ENCODE assay signal across 8 cellular contexts in genomic region chr9:124615840-124616239, GRCh38.
DNase-seq lines count a peak whose midpoint lies in the region; ATAC-seq and TF ChIP-seq lines count a peak whose summit lies in the region.
"Not testable (repeated sequence)": the region's sequence is repeated elsewhere in the genome, so short reads cannot be mapped to it uniquely, and the experiment has no call there.

No MANE protein-coding gene starts in this region.

- not testable (repeated sequence) for H3K9ac ChIP-seq in PC-3 (ENCODE audit: low read length); colonic mucosa (ENCODE audit: low read depth in 2 of 2, low read length in 2 of 2)

- POLR2A ChIA-PET in HEK293 (lab: Yijun Ruan, JAX) = interaction anchor here (0.6 kb wide), 1 partner anchor 343 kb away, joined by 3 read pairs; no protein-coding TSS in a partner anchor
- POLR2A ChIA-PET in PC-3 (lab: Charles Lee; ENCODE audit: unreplicated experiment) = not testable (repeated sequence)

- not testable (repeated sequence) for H3K9me3 ChIP-seq in HEK293 (ENCODE audit: control insufficient read depth, insufficient read depth, low read depth, low read length); PC-3 (ENCODE audit: low read length); colonic mucosa; mucosa of descending colon; transverse colon

- TF ChIP-seq CTCF in HEK293 (tag by site-specific recombination; IDR thresholded peaks at IDR 0.05); PC-3 (conservative IDR thresholded peaks at IDR 0.05; ENCODE audit: low read depth, low read length); colonic mucosa (IDR thresholded peaks at IDR 0.05); mucosa of descending colon (IDR thresholded peaks at IDR 0.05); transverse colon (IDR thresholded peaks at IDR 0.05): not testable (repeated sequence)

- ATAC-seq in PC-3 = not testable (repeated sequence)
- ATAC-seq in mucosa of descending colon = peak; percentile 83

- 48 to 55% methylated on average over 5 to 7 of the region's 7 CpGs for WGBS in transverse colon (ENCODE audit: low coverage in 1 of 2), 2 donors

- not testable (repeated sequence) for TF ChIP-seq POLR2A in transverse colon (IDR thresholded peaks at IDR 0.05)

- BruUV-seq in PC-3 (replicated peaks; lab: Mats Ljungman, UMichigan) = not testable (repeated sequence)

- not testable (repeated sequence) for H3K79me2 ChIP-seq in PC-3 (ENCODE audit: low read length)

- in situ Hi-C loops in transverse colon (cut with MboI; ENCODE audit: low pct_ligation_motif_present in 1 of 4, low pct_unique_long_range_greater_than_20kb in 1 of 4, low sequenced_read_pairs in 3 of 4) = loop anchor here in 3 of 4 donors (5.0 to 10.0 kb wide), 2 partner anchors 89 to 96 kb away; no protein-coding TSS in a partner anchor

- not testable (repeated sequence) for H3F3A ChIP-seq in PC-3 (ENCODE audit: low read length, unreplicated experiment)

- CTCF ChIA-PET in HEK293 (lab: Yijun Ruan, JAX) = interaction anchor here (1.2 to 5.4 kb wide), 7 partner anchors 14 to 237 kb away, joined by 3 to 236 read pairs (median 29); partner anchors contain the start of gene WDR38
- CTCF ChIA-PET in PC-3 (lab: Charles Lee) = not testable (repeated sequence)

- peak; percentile 27 for DNase-seq in Daoy (ENCODE audit: low read depth)
- peak; percentile 18 for DNase-seq in ELR (ENCODE audit: low read depth)
- DNase-seq in LoVo (ENCODE audit: low spot score) = peak; percentile 79
- DNase-seq in PC-3 = peak; percentile 39
- DNase-seq in colonic mucosa = peak; percentile 57
- peak; percentile 56 to 72 (median 59) for DNase-seq in mucosa of descending colon
- DNase-seq in transverse colon = peak; percentile 61

- not testable (repeated sequence) for H3K9me2 ChIP-seq in PC-3 (replicated peaks; ENCODE audit: low read length)

- H2AFZ ChIP-seq in PC-3 (ENCODE audit: low read length) = not testable (repeated sequence)

- H3K27me3 ChIP-seq in PC-3 (ENCODE audit: low read length); colonic mucosa; transverse colon: not testable (repeated sequence)

- not testable (repeated sequence) for H3K4me3 ChIP-seq in HEK293 (ENCODE audit: low read depth, low read length); PC-3 (ENCODE audit: low read length); colonic mucosa; mucosa of descending colon; transverse colon

- not testable (repeated sequence) for H3K27ac ChIP-seq in HEK293 (ENCODE audit: extremely low read depth, low read depth, low read length); PC-3 (ENCODE audit: low read length); colonic mucosa; transverse colon

- not testable (repeated sequence) for H3K4me2 ChIP-seq in PC-3 (ENCODE audit: low read length)

- TF ChIP-seq EP300 in transverse colon (IDR thresholded peaks at IDR 0.05; ENCODE audit: low read depth) = not testable (repeated sequence)

- H3K4me1 ChIP-seq in HEK293 (ENCODE audit: control insufficient read depth, insufficient read depth, low read length) = peaks cover 10% of the 10 kb centered on the region
- peaks cover 11% of the 10 kb centered on the region for H3K4me1 ChIP-seq in PC-3 (ENCODE audit: insufficient read depth, low read length)
- H3K4me1 ChIP-seq in colonic mucosa; mucosa of descending colon (ENCODE audit: low read depth); transverse colon: not testable (repeated sequence)

- H3K36me3 ChIP-seq in HEK293 (ENCODE audit: control insufficient read depth in 2 of 2, insufficient read depth in 1 of 2, low read length in 2 of 2); PC-3 (ENCODE audit: low read depth, low read length); colonic mucosa; mucosa of descending colon (ENCODE audit: low read depth); transverse colon: not testable (repeated sequence)

- not testable (repeated sequence) for H4K20me1 ChIP-seq in PC-3 (ENCODE audit: low read length)

- intact Hi-C loops in PC-3 (cut with micrococcal nuclease) (loop anchor here (2.0 kb wide), 2 partner anchors 43 to 141 kb away; no protein-coding TSS in a partner anchor), colonic mucosa (cut with DNase I) (loop anchor here (5.0 kb wide), 2 partner anchors 64 to 96 kb away; no protein-coding TSS in a partner anchor), mucosa of descending colon (cut with DNase I, micrococcal nuclease) (loop anchor here (2.0 to 5.0 kb wide), 2 partner anchors 96 to 97 kb away; no protein-coding TSS in a partner anchor)
- intact Hi-C loops in transverse colon (cut with DNase I; ENCODE audit: low total_unique reads) = not testable (repeated sequence)

TF ChIP-seq in HEK293, 187 proteins besides CTCF, POLR2A, EP300 and RAD21:
- TF ChIP-seq KLF1 (tag by site-specific recombination; IDR thresholded peaks at IDR 0.05) (peak; percentile 71), SP7 (tag by site-specific recombination; IDR thresholded peaks at IDR 0.05) (0 out of 2 replicates have a peak, but pooled peaks have one; percentile 25), ZNF843 (tag by site-specific recombination; IDR thresholded peaks at IDR 0.05) (peak; percentile 28; the same call in 1 of the 2 replicates), FEZF1 (tag by site-specific recombination; IDR thresholded peaks at IDR 0.05) (peak; percentile 43; the same call in 1 of the 2 replicates), ZFP69B (tag by site-specific recombination; IDR thresholded peaks at IDR 0.05) (0 out of 2 replicates have a peak, but pooled peaks have one; percentile 33), ZNF664 (tag by site-specific recombination; IDR thresholded peaks at IDR 0.05) (peak; percentile 28; the same call in 1 of the 2 replicates), ZNF580 (tag by site-specific recombination; IDR thresholded peaks at IDR 0.05) (0 out of 2 replicates have a peak, but pooled peaks have one; percentile 59), KLF9 (tag by site-specific recombination; IDR thresholded peaks at IDR 0.05; ENCODE audit: low read depth) (peak; percentile 29; the same call in 1 of the 2 replicates), BCL11B (tag by site-specific recombination; IDR thresholded peaks at IDR 0.05; ENCODE audit: low read depth) (peak; percentile 67; the same call in 1 of the 2 replicates), PRDM6 (tag by site-specific recombination; IDR thresholded peaks at IDR 0.05) (peak; percentile 72), ZSCAN30 (tag by site-specific recombination; IDR thresholded peaks at IDR 0.05) (peak; percentile 34; the same call in 1 of the 2 replicates)
- TF ChIP-seq, protein P1, sequence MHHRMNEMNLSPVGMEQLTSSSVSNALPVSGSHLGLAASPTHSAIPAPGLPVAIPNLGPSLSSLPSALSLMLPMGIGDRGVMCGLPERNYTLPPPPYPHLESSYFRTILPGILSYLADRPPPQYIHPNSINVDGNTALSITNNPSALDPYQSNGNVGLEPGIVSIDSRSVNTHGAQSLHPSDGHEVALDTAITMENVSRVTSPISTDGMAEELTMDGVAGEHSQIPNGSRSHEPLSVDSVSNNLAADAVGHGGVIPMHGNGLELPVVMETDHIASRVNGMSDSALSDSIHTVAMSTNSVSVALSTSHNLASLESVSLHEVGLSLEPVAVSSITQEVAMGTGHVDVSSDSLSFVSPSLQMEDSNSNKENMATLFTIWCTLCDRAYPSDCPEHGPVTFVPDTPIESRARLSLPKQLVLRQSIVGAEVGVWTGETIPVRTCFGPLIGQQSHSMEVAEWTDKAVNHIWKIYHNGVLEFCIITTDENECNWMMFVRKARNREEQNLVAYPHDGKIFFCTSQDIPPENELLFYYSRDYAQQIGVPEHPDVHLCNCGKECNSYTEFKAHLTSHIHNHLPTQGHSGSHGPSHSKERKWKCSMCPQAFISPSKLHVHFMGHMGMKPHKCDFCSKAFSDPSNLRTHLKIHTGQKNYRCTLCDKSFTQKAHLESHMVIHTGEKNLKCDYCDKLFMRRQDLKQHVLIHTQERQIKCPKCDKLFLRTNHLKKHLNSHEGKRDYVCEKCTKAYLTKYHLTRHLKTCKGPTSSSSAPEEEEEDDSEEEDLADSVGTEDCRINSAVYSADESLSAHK (tag by site-specific recombination; IDR thresholded peaks at IDR 0.05) = peak; percentile 85

Comparison
In these comparisons a context has a peak if more than half of its experiments do, and no peak if none do; other contexts are left out.
1. DNase-seq: peak in every context shown above with its lines; median percentile 79 in LoVo; 61 in transverse colon; 59 in mucosa of descending colon; 57 in colonic mucosa; 39 in PC-3; 27 in Daoy; 18 in ELR.